ENCODE assay signal across 20 cellular contexts in genomic region chr16:70803354-70803753, GRCh38.
"Had no signal": no experiment of that assay in that cellular context is flagged by ENCODE, and none has a peak within 500 bp of the region (broad histone marks: within the 10 kb centered on the region; RNA-seq: fewer than 3 reads in every experiment).

No MANE protein-coding gene starts in this region.

- H3K27ac ChIP-seq: foreskin keratinocyte, spleen had no signal

- H3K36me3 Mint-ChIP-seq: natural killer cell treated with Interleukin-12 subunit alpha and Interleukin-12 subunit beta and Interleukin-15 and Interleukin-18, amount 100 ng/mL, for 72 hours had no signal

- ATAC-seq: activated CD4-positive, CD25-positive, alpha-beta regulatory T cell treated with anti-CD3 and anti-CD28 coated beads, Interleukin-2, amount 50 U/mL, for 24 hours; activated naive CD8-positive, alpha-beta T cell treated with anti-CD3 and anti-CD28 coated beads, Interleukin-2, amount 50 U/mL, for 24 hours; activated T-cell treated with anti-CD3 and anti-CD28 coated beads, Interleukin-2, amount 50 U/mL, for 72 hours; foreskin keratinocyte; left lobe of liver; mucosa of descending colon; natural killer cell treated with Interleukin-12 subunit alpha and Interleukin-12 subunit beta and Interleukin-15 and Interleukin-18, amount 100 ng/mL, for 72 hours; right cardiac atrium had no signal

- H3K27ac Mint-ChIP-seq: activated naive CD8-positive, alpha-beta T cell treated with anti-CD3 and anti-CD28 coated beads, Interleukin-2, amount 50 U/mL, for 24 hours; natural killer cell treated with Interleukin-12 subunit alpha and Interleukin-12 subunit beta and Interleukin-15 and Interleukin-18, amount 100 ng/mL, for 72 hours; progenitor cell of endocrine pancreas had no signal

- H3K27me3 ChIP-seq: foreskin keratinocyte, upper lobe of left lung had no signal

- DNase-seq: activated CD4-positive, alpha-beta memory T cell treated with anti-CD3 and anti-CD28 coated beads, Interleukin-2, amount 10 ng/mL, durations not matched to agents 7 days and 5 days; activated naive CD4-positive, alpha-beta T cell; activated naive CD8-positive, alpha-beta T cell treated with anti-CD3 and anti-CD28 coated beads, Interleukin-2, amount 50 U/mL, for 24 hours; activated T-cell treated with anti-CD3 and anti-CD28 coated beads, Interleukin-2, amount 50 U/mL, for 72 hours; central memory CD4-positive, alpha-beta T cell; head of caudate nucleus; islet precursor cell; mucosa of descending colon; nucleus accumbens; right cardiac atrium; spleen; stimulated activated naive CD4-positive, alpha-beta T cell treated with Interleukin-2 at 50 U/mL for 16 hours; T-helper 2 cell; upper lobe of left lung had no signal

- H3K9me3 Mint-ChIP-seq: activated naive CD8-positive, alpha-beta T cell treated with anti-CD3 and anti-CD28 coated beads, Interleukin-2, amount 50 U/mL, for 24 hours; activated T-cell treated with anti-CD3 and anti-CD28 coated beads, Interleukin-2, amount 50 U/mL, for 72 hours; natural killer cell treated with Interleukin-12 subunit alpha and Interleukin-12 subunit beta and Interleukin-15 and Interleukin-18, amount 100 ng/mL, for 72 hours had no signal

- H3K4me3 ChIP-seq: mucosa of descending colon, spleen, upper lobe of left lung had no signal

- H3K4me3 Mint-ChIP-seq: activated CD4-positive, alpha-beta memory T cell treated with anti-CD3 and anti-CD28 coated beads, Interleukin-2, amount 10 ng/mL, durations not matched to agents 7 days and 5 days; activated naive CD8-positive, alpha-beta T cell treated with anti-CD3 and anti-CD28 coated beads, Interleukin-2, amount 50 U/mL, for 24 hours; dendritic cell treated with granulocyte-macrophage colony-stimulating factor and Interleukin-4, amounts not matched to agents 40 ng/mL and 50 ng/mL, for 4 days; natural killer cell treated with Interleukin-12 subunit alpha and Interleukin-12 subunit beta and Interleukin-15 and Interleukin-18, amount 100 ng/mL, for 72 hours had no signal
